ENCODE assay signal across 8 cellular contexts in the genomic region with DNA sequence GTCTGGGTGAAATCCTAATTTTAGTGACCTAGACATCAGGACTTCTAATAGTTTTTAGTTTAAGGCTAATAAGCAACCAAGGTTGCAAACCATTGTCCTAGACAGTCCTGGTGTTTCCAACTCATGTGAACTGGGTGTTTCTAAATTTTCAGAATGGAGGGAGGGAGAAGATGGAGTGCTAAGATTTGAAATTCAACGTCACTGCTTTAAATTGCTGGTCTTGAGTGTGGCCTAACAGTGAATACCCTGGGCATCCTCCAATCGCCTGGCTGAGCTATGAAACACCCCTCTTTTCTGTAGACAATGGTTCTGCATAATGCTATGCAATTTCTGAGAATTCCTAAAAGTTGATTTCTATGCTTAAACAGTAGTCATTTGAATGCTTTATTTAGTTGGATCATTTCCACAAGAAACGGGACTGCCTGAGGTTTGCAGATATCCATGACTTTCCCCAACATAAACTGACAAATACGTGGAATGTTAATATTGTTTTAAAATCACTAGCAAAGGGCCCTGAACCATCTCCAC. TPM values are rescaled to one million over a fixed set of nuclear protein-coding genes. Genes with fewer than 3 reads are reported as not detected.
DNase-seq lines count a peak whose midpoint lies in the region; ATAC-seq and TF ChIP-seq lines count a peak whose summit lies in the region.

No MANE protein-coding gene starts in this region.

- H3K9ac ChIP-seq in Loucy (ENCODE audit: low read depth, low read length, poor library complexity, severe bottlenecking): peak overlapping the region; percentile 100

- no peak for TF ChIP-seq CTCF in Loucy (conservative IDR thresholded peaks at IDR 0.05; ENCODE audit: low read length)
- no peak for TF ChIP-seq CTCF in prostate gland (IDR thresholded peaks at IDR 0.05)

- peaks cover 60% of the 10 kb centered on the region for H3K4me1 ChIP-seq in CD4-positive, alpha-beta memory T cell (ENCODE audit: insufficient read depth, low read length)
- H3K4me1 ChIP-seq in Loucy (ENCODE audit: insufficient read depth, low read length, poor library complexity, severe bottlenecking): peaks cover 58% of the 10 kb centered on the region
- peaks cover 4% of the 10 kb centered on the region for H3K4me1 ChIP-seq in prostate gland (replicated peaks)

- H2AFZ ChIP-seq in Loucy (ENCODE audit: low read length): no peak overlapping the region; the same call in 1 of the 2 replicates

- 2% methylated on average over 4 of the region's 4 CpGs for WGBS in prostate gland

- intact Hi-C loops in CD4-positive, alpha-beta memory T cell (cut with micrococcal nuclease): loop anchor here (2.0 kb wide), 1 partner anchor 573 kb away; a partner anchor contains a TSS
- intact Hi-C loops in activated T-helper 2 cell treated with anti-CD3 and anti-CD28 coated beads, Interferon-gamma antibody, Interleukin-2, Interleukin-4, amounts not matched to agents 10 μg/mL and 5 μg/mL and 100 μg/mL, durations not matched to agents 14 hours and 24 hours and 36 hours (cut with micrococcal nuclease): loop anchor here (2.0 to 10.0 kb wide), 4 partner anchors 103 to 571 kb away; a partner anchor contains a TSS
- intact Hi-C loops in left ventricle myocardium superior (cut with micrococcal nuclease) (loop anchor here (10.0 kb wide), 1 partner anchor 169 kb away; no protein-coding TSS in a partner anchor), prostate gland (cut with DNase I) (loop anchor here (10.0 kb wide), 2 partner anchors 259 to 649 kb away; a partner anchor contains a TSS)

- ATAC-seq in GM19463 (IDR thresholded peaks at IDR 0.05; ENCODE audit: unreplicated experiment): peak; percentile 12
- peak; percentile 10 for ATAC-seq in left ventricle myocardium superior

- H3K36me3 Mint-ChIP-seq in CD4-positive, alpha-beta memory T cell: peaks cover 0 to 7% of the 10 kb centered on the region in 2 donors
- H3K36me3 Mint-ChIP-seq in activated T-helper 2 cell treated with anti-CD3 and anti-CD28 coated beads, Interferon-gamma antibody, Interleukin-2, Interleukin-4, amounts not matched to agents 10 μg/mL and 5 μg/mL and 100 μg/mL, durations not matched to agents 14 hours and 24 hours and 36 hours (ENCODE audit: low read depth): peaks cover 21% of the 10 kb centered on the region

- no peak for TF ChIP-seq POLR2A in prostate gland (IDR thresholded peaks at IDR 0.05)

- H3K4me3 ChIP-seq in CD4-positive, alpha-beta memory T cell (ENCODE audit: low read length in 2 of 2): peak overlapping the region; percentile 15 to 63
- H3K4me3 ChIP-seq in Loucy (ENCODE audit: low read length, poor library complexity, severe bottlenecking): peak overlapping the region; percentile 77
- H3K4me3 ChIP-seq in prostate gland: peak overlapping the region; percentile 72 to 79

- no peaks in the 10 kb centered on the region for H3K27me3 Mint-ChIP-seq in CD4-positive, alpha-beta memory T cell
- H3K27me3 Mint-ChIP-seq in activated T-helper 2 cell treated with anti-CD3 and anti-CD28 coated beads, Interferon-gamma antibody, Interleukin-2, Interleukin-4, amounts not matched to agents 10 μg/mL and 5 μg/mL and 100 μg/mL, durations not matched to agents 14 hours and 24 hours and 36 hours (ENCODE audit: low read depth): no peaks in the 10 kb centered on the region

- no peaks in the 10 kb centered on the region for H3K36me3 ChIP-seq in CD4-positive, alpha-beta memory T cell (ENCODE audit: insufficient read depth, low read length)
- H3K36me3 ChIP-seq in Loucy (ENCODE audit: insufficient read depth, low read length) (no peaks in the 10 kb centered on the region), prostate gland (no peaks in the 10 kb centered on the region)

- H3K27ac Mint-ChIP-seq in CD4-positive, alpha-beta memory T cell: peak overlapping the region; percentile 88 to 98 (median 96)
- peak overlapping the region; percentile 91 for H3K27ac Mint-ChIP-seq in activated T-helper 2 cell treated with anti-CD3 and anti-CD28 coated beads, Interferon-gamma antibody, Interleukin-2, Interleukin-4, amounts not matched to agents 10 μg/mL and 5 μg/mL and 100 μg/mL, durations not matched to agents 14 hours and 24 hours and 36 hours

- DNase-seq in CD4-positive, alpha-beta memory T cell: no peak
- DNase-seq in activated T-helper 2 cell treated with anti-CD3 and anti-CD28 coated beads, Interferon-gamma antibody, Interleukin-2, Interleukin-4, amounts not matched to agents 10 μg/mL and 5 μg/mL and 100 μg/mL, durations not matched to agents 14 hours and 24 hours and 36 hours (ENCODE audit: low spot score): no peak
- DNase-seq in left ventricle myocardium superior (no peak), prostate gland (ENCODE audit: low spot score) (no peak), 8988T (no peak)
- DNase-seq in activated CD4-positive, CD25-positive, alpha-beta regulatory T cell (lab: John Stamatoyannopoulos, UW): no peak

- peak overlapping the region; percentile 93 for H3K4me2 ChIP-seq in Loucy (ENCODE audit: low read depth, low read length, poor library complexity, severe bottlenecking)

- peak overlapping the region; percentile 88 for H3K27ac ChIP-seq in CD4-positive, alpha-beta memory T cell (ENCODE audit: low read depth, low read length)
- H3K27ac ChIP-seq in prostate gland: peak overlapping the region; percentile 99

- peaks cover 0 to 2% (median 0%) of the 10 kb centered on the region in 8 donors for H3K9me3 Mint-ChIP-seq in CD4-positive, alpha-beta memory T cell
- H3K9me3 Mint-ChIP-seq in activated T-helper 2 cell treated with anti-CD3 and anti-CD28 coated beads, Interferon-gamma antibody, Interleukin-2, Interleukin-4, amounts not matched to agents 10 μg/mL and 5 μg/mL and 100 μg/mL, durations not matched to agents 14 hours and 24 hours and 36 hours: no peaks in the 10 kb centered on the region

- CTCF ChIA-PET in CD4-positive, alpha-beta memory T cell (lab: Charles Lee; ENCODE audit: partially characterized antibody): interaction anchor here (0.7 to 1.6 kb wide), 5 partner anchors 13 to 1999 kb away, joined by 3 to 5 read pairs (median 3); no protein-coding TSS in a partner anchor

- peaks cover 45% of the 10 kb centered on the region for H4K20me1 ChIP-seq in Loucy (ENCODE audit: insufficient read depth, low read length, poor library complexity, severe bottlenecking)

- peaks cover 70% of the 10 kb centered on the region for H3K79me2 ChIP-seq in Loucy (ENCODE audit: insufficient read depth, low read length)

- peaks cover 39 to 70% (median 47%) of the 10 kb centered on the region in 4 donors for H3K4me1 Mint-ChIP-seq in CD4-positive, alpha-beta memory T cell
- H3K4me1 Mint-ChIP-seq in activated T-helper 2 cell treated with anti-CD3 and anti-CD28 coated beads, Interferon-gamma antibody, Interleukin-2, Interleukin-4, amounts not matched to agents 10 μg/mL and 5 μg/mL and 100 μg/mL, durations not matched to agents 14 hours and 24 hours and 36 hours (ENCODE audit: low read depth): peaks cover 51% of the 10 kb centered on the region

- H3K4me3 Mint-ChIP-seq in CD4-positive, alpha-beta memory T cell: peak overlapping the region; percentile 94 to 98 (median 97)
- H3K4me3 Mint-ChIP-seq in activated T-helper 2 cell treated with anti-CD3 and anti-CD28 coated beads, Interferon-gamma antibody, Interleukin-2, Interleukin-4, amounts not matched to agents 10 μg/mL and 5 μg/mL and 100 μg/mL, durations not matched to agents 14 hours and 24 hours and 36 hours (ENCODE audit: low read depth): peak overlapping the region; percentile 92

- H3K27me3 ChIP-seq in CD4-positive, alpha-beta memory T cell (ENCODE audit: insufficient read depth, low read length): no peaks in the 10 kb centered on the region
- H3K27me3 ChIP-seq in Loucy (ENCODE audit: insufficient read depth, low read length, poor library complexity, severe bottlenecking) (no peaks in the 10 kb centered on the region), prostate gland (replicated peaks; ENCODE audit: insufficient read depth) (no peaks in the 10 kb centered on the region)

- H3K9me2 ChIP-seq in Loucy (replicated peaks; ENCODE audit: low read depth, low read length): no peaks in the 10 kb centered on the region

- 0 out of 2 replicates have a peak, but pooled peaks cover 4% of the 10 kb centered on the region for H3F3A ChIP-seq in Loucy (ENCODE audit: low read depth)

- POLR2A ChIA-PET in CD4-positive, alpha-beta memory T cell (lab: Charles Lee; ENCODE audit: partially characterized antibody): interaction anchor here (1.1 to 3.1 kb wide), 5 partner anchors 8 to 650 kb away, joined by 3 to 41 read pairs (median 8); a partner anchor contains a TSS

- H3K9me3 ChIP-seq in CD4-positive, alpha-beta memory T cell (ENCODE audit: control insufficient read depth in 1 of 2, low read length in 2 of 2): no peaks in the 10 kb centered on the region
- H3K9me3 ChIP-seq in Loucy (ENCODE audit: insufficient read depth, low read depth, low read length) (no peaks in the 10 kb centered on the region), prostate gland (no peaks in the 10 kb centered on the region)

RNA-seq across cellular contexts. Expression of a gene that starts 1.2 kb away (rescaled TPM):
- total RNA-seq in CD4-positive, alpha-beta memory T cell: 10 to 100 TPM; 62.2 to 62.8 TPM
- polyA plus RNA-seq in CD4-positive, alpha-beta memory T cell: 100 to 1,000 TPM in 1 of 2 donors, 10 to 100 TPM in 1; 88.5 to 203 TPM
- 28.9 and 30.3 TPM in 2 replicates for total RNA-seq in activated T-helper 2 cell treated with anti-CD3 and anti-CD28 coated beads, Interferon-gamma antibody, Interleukin-2, Interleukin-4, amounts not matched to agents 10 μg/mL and 5 μg/mL and 100 μg/mL, durations not matched to agents 14 hours and 24 hours and 36 hours
- total RNA-seq in left ventricle myocardium superior (101 TPM), prostate gland (100 to 1,000 TPM in 1 of 2 donors, 10 to 100 TPM in 1; 86.0 to 123 TPM)

RNA-seq across cellular contexts. Expression of a gene that starts 27.7 kb away (rescaled TPM):
- 10 to 100 TPM; 35.5 to 37.4 TPM for total RNA-seq in CD4-positive, alpha-beta memory T cell
- polyA plus RNA-seq in CD4-positive, alpha-beta memory T cell: 10 to 100 TPM; 70.9 to 86.8 TPM
- 5.6 and 6.8 TPM in 2 replicates for total RNA-seq in activated T-helper 2 cell treated with anti-CD3 and anti-CD28 coated beads, Interferon-gamma antibody, Interleukin-2, Interleukin-4, amounts not matched to agents 10 μg/mL and 5 μg/mL and 100 μg/mL, durations not matched to agents 14 hours and 24 hours and 36 hours
- total RNA-seq in left ventricle myocardium superior: 30.9 TPM
- 10 to 100 TPM; 38.9 to 52.5 TPM for total RNA-seq in prostate gland

RNA-seq across cellular contexts. Expression of a gene that starts 48.9 kb away (rescaled TPM):
- under 1 TPM; 0.44 to 0.75 TPM for total RNA-seq in CD4-positive, alpha-beta memory T cell
- under 1 TPM in 1 of 2 donors, not detected in 1; 0.53 TPM for polyA plus RNA-seq in CD4-positive, alpha-beta memory T cell
- total RNA-seq in activated T-helper 2 cell treated with anti-CD3 and anti-CD28 coated beads, Interferon-gamma antibody, Interleukin-2, Interleukin-4, amounts not matched to agents 10 μg/mL and 5 μg/mL and 100 μg/mL, durations not matched to agents 14 hours and 24 hours and 36 hours: 0.50 and 1.8 TPM in 2 replicates
- total RNA-seq in left ventricle myocardium superior (3.6 TPM), prostate gland (1 to 10 TPM; 1.1 to 2.3 TPM)
